Comparison of ENCODE assay signal across 1 cellular context in the genomic region with DNA sequence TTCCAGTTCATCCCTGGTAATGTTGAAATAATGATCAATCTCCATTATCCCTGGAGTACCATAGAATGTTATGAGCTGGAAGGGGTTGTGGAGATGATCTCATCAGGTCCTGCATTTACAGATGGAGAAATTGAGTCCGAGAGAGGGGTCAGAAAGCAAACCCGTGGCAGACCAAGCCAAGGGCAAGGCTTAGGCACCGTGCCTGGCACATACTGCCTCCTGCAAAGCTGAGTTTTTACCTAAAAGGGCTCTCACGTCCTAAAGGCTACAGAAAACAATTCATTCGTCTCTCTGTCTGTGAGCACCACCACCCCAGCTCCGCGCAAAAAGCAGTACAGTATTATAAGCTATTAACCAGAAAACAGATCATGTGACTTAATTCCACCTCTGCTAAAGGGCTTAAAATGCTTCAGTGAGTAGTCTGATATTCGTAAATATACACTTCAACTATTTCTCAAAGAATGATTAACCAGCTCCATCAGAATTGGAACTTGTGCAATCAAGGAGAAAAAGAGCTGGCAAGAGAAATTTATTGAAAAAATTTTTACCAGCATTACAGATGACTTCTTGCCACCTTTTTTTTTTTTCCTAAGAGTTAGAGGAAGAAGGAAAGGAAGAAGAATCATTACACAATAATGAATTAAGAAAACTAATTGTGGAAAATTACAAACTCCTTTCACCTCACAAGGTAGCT.
A peak's percentile ranks its signal among the peaks of the same experiment; 100 is the strongest.
TF ChIP-seq lines count a peak whose summit lies in the region.

No MANE protein-coding gene starts in this region.

TF ChIP-seq in HepG2, 621 proteins besides CTCF, POLR2A, EP300 and RAD21 (continues in another document):
- TF ChIP-seq ARNT2 (CRISPR knock-in tag; IDR thresholded peaks at IDR 0.05; ENCODE audit: low read depth) = 0 out of 2 replicates have a peak, but pooled peaks have one; percentile 44
- TF ChIP-seq BRCA1 (CRISPR knock-in tag; IDR thresholded peaks at IDR 0.05) = 0 out of 2 replicates have a peak, but pooled peaks have one; percentile 18
- TF ChIP-seq ZNF180 (CRISPR knock-in tag; IDR thresholded peaks at IDR 0.05; ENCODE audit: borderline replicate concordance, low read depth) = 0 out of 2 replicates have a peak, but pooled peaks have one; percentile 3
- TF ChIP-seq TAF1 (CRISPR knock-in tag; IDR thresholded peaks at IDR 0.05) = peak; percentile 16; the same call in 1 of the 2 replicates
- TF ChIP-seq ZBTB7B (CRISPR knock-in tag; IDR thresholded peaks at IDR 0.05) = 0 out of 2 replicates have a peak, but pooled peaks have one; percentile 12
- TF ChIP-seq ZNF446 (CRISPR knock-in tag; IDR thresholded peaks at IDR 0.05) = no peak
- TF ChIP-seq NCOR1 (IDR thresholded peaks at IDR 0.05; ENCODE audit: borderline replicate concordance, low read length) = peak; percentile 66; the same call in 1 of the 2 replicates
- no peak for TF ChIP-seq MTA1 (CRISPR knock-in tag; IDR thresholded peaks at IDR 0.05; ENCODE audit: borderline replicate concordance)
- TF ChIP-seq, protein P1, sequence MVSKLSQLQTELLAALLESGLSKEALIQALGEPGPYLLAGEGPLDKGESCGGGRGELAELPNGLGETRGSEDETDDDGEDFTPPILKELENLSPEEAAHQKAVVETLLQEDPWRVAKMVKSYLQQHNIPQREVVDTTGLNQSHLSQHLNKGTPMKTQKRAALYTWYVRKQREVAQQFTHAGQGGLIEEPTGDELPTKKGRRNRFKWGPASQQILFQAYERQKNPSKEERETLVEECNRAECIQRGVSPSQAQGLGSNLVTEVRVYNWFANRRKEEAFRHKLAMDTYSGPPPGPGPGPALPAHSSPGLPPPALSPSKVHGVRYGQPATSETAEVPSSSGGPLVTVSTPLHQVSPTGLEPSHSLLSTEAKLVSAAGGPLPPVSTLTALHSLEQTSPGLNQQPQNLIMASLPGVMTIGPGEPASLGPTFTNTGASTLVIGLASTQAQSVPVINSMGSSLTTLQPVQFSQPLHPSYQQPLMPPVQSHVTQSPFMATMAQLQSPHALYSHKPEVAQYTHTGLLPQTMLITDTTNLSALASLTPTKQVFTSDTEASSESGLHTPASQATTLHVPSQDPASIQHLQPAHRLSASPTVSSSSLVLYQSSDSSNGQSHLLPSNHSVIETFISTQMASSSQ (IDR thresholded peaks at IDR 0.05; ENCODE audit: low read depth) = peak; percentile 74
- TF ChIP-seq, protein P1 (CRISPR knock-in tag; IDR thresholded peaks at IDR 0.05; ENCODE audit: borderline replicate concordance) = peak; percentile 35; the same call in 1 of the 2 replicates
- TF ChIP-seq ZNF598 (CRISPR knock-in tag; IDR thresholded peaks at IDR 0.05; ENCODE audit: borderline replicate concordance) = peak; percentile 49; the same call in 1 of the 2 replicates
- TF ChIP-seq BRD4 (CRISPR knock-in tag; IDR thresholded peaks at IDR 0.05) = 0 out of 2 replicates have a peak, but pooled peaks have one; percentile 8
- TF ChIP-seq ZNF510 (CRISPR knock-in tag; IDR thresholded peaks at IDR 0.05; ENCODE audit: low read depth) = no peak
- no peak; the same call in none of the 2 replicates for TF ChIP-seq NFIC (IDR thresholded peaks at IDR 0.05; ENCODE audit: low read length)
- TF ChIP-seq ZNF747 (CRISPR knock-in tag; IDR thresholded peaks at IDR 0.05; ENCODE audit: borderline replicate concordance) = no peak
- 0 out of 2 replicates have a peak, but pooled peaks have one; percentile 36 for TF ChIP-seq KDM2A (CRISPR knock-in tag; IDR thresholded peaks at IDR 0.05; ENCODE audit: borderline replicate concordance, low read depth)
- 0 out of 2 replicates have a peak, but pooled peaks have one; percentile 16 for TF ChIP-seq GATAD1 (CRISPR knock-in tag; IDR thresholded peaks at IDR 0.05)
- TF ChIP-seq NKX3-1 (CRISPR knock-in tag; IDR thresholded peaks at IDR 0.05) = 0 out of 2 replicates have a peak, but pooled peaks have one; percentile 28
- TF ChIP-seq, protein P2, sequence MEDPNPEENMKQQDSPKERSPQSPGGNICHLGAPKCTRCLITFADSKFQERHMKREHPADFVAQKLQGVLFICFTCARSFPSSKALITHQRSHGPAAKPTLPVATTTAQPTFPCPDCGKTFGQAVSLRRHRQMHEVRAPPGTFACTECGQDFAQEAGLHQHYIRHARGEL (CRISPR knock-in tag; IDR thresholded peaks at IDR 0.05) = no peak
- peak; percentile 16; the same call in 1 of the 2 replicates for TF ChIP-seq ERF (CRISPR knock-in tag; IDR thresholded peaks at IDR 0.05)
- TF ChIP-seq ZNF773 (CRISPR knock-in tag; IDR thresholded peaks at IDR 0.05; ENCODE audit: borderline replicate concordance) = no peak
- peak; percentile 79; the same call in 1 of the 2 replicates for TF ChIP-seq TFE3 (CRISPR knock-in tag; IDR thresholded peaks at IDR 0.05)
- TF ChIP-seq SMAD3 (CRISPR knock-in tag; IDR thresholded peaks at IDR 0.05) = 0 out of 2 replicates have a peak, but pooled peaks have one; percentile 15
- 0 out of 2 replicates have a peak, but pooled peaks have one; percentile 19 for TF ChIP-seq TARDBP (CRISPR knock-in tag; IDR thresholded peaks at IDR 0.05)
- 0 out of 2 replicates have a peak, but pooled peaks have one; percentile 22 for TF ChIP-seq USF2 (IDR thresholded peaks at IDR 0.05; ENCODE audit: low read depth, low read length)
- TF ChIP-seq USF2 (CRISPR knock-in tag; IDR thresholded peaks at IDR 0.05; ENCODE audit: borderline replicate concordance) = peak; percentile 40; the same call in 1 of the 2 replicates
- TF ChIP-seq ZMYM4 (CRISPR knock-in tag; IDR thresholded peaks at IDR 0.05) = 0 out of 2 replicates have a peak, but pooled peaks have one; percentile 20
- TF ChIP-seq ZNF337 (CRISPR knock-in tag; IDR thresholded peaks at IDR 0.05; ENCODE audit: borderline replicate concordance, low read depth) = peak; percentile 29; the same call in 1 of the 2 replicates
- peak; percentile 57; the same call in 1 of the 2 replicates for TF ChIP-seq ZNF274 (CRISPR knock-in tag; IDR thresholded peaks at IDR 0.05)
- no peak for TF ChIP-seq ZNF678 (CRISPR knock-in tag; IDR thresholded peaks at IDR 0.05)
- TF ChIP-seq, protein P3, sequence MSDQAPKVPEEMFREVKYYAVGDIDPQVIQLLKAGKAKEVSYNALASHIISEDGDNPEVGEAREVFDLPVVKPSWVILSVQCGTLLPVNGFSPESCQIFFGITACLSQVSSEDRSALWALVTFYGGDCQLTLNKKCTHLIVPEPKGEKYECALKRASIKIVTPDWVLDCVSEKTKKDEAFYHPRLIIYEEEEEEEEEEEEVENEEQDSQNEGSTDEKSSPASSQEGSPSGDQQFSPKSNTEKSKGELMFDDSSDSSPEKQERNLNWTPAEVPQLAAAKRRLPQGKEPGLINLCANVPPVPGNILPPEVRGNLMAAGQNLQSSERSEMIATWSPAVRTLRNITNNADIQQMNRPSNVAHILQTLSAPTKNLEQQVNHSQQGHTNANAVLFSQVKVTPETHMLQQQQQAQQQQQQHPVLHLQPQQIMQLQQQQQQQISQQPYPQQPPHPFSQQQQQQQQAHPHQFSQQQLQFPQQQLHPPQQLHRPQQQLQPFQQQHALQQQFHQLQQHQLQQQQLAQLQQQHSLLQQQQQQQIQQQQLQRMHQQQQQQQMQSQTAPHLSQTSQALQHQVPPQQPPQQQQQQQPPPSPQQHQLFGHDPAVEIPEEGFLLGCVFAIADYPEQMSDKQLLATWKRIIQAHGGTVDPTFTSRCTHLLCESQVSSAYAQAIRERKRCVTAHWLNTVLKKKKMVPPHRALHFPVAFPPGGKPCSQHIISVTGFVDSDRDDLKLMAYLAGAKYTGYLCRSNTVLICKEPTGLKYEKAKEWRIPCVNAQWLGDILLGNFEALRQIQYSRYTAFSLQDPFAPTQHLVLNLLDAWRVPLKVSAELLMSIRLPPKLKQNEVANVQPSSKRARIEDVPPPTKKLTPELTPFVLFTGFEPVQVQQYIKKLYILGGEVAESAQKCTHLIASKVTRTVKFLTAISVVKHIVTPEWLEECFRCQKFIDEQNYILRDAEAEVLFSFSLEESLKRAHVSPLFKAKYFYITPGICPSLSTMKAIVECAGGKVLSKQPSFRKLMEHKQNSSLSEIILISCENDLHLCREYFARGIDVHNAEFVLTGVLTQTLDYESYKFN (CRISPR knock-in tag; conservative IDR thresholded peaks at IDR 0.05) = 0 out of 2 replicates have a peak, but pooled peaks have one; percentile 47
- TF ChIP-seq CREB1 (IDR thresholded peaks at IDR 0.05) = no peak
- TF ChIP-seq CREB1 (CRISPR knock-in tag; IDR thresholded peaks at IDR 0.05) = 0 out of 2 replicates have a peak, but pooled peaks have one; percentile 12
- TF ChIP-seq KDM5A (IDR thresholded peaks at IDR 0.05; ENCODE audit: borderline replicate concordance, low read length) = 0 out of 2 replicates have a peak, but pooled peaks have one; percentile 15
- TF ChIP-seq ISL2 (CRISPR knock-in tag; IDR thresholded peaks at IDR 0.05) = 0 out of 2 replicates have a peak, but pooled peaks have one; percentile 10
- TF ChIP-seq PHF5A (CRISPR knock-in tag; IDR thresholded peaks at IDR 0.05; ENCODE audit: low read depth, unreplicated experiment) = peak; percentile 55
- 0 out of 2 replicates have a peak, but pooled peaks have one; percentile 18 for TF ChIP-seq ARID2 (CRISPR knock-in tag; IDR thresholded peaks at IDR 0.05; ENCODE audit: borderline replicate concordance)
- no peak for TF ChIP-seq SNAPC4 (CRISPR knock-in tag; IDR thresholded peaks at IDR 0.05)
- peak; percentile 69; the same call in 1 of the 2 replicates for TF ChIP-seq ZNF44 (CRISPR knock-in tag; IDR thresholded peaks at IDR 0.05)
- TF ChIP-seq ZNF605 (CRISPR knock-in tag; IDR thresholded peaks at IDR 0.05) = 0 out of 2 replicates have a peak, but pooled peaks have one; percentile 24
- TF ChIP-seq, protein P4, sequence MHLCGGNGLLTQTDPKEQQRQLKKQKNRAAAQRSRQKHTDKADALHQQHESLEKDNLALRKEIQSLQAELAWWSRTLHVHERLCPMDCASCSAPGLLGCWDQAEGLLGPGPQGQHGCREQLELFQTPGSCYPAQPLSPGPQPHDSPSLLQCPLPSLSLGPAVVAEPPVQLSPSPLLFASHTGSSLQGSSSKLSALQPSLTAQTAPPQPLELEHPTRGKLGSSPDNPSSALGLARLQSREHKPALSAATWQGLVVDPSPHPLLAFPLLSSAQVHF (CRISPR knock-in tag; IDR thresholded peaks at IDR 0.05) = no peak
